In genomic region chr18:48519431-48520100, GRCh38 we compare ENCODE assay signal across 24 cellular contexts.
"Had no signal": no experiment of that assay in that cellular context is flagged by ENCODE, and none has a peak within 500 bp of the region (broad histone marks: within the 10 kb centered on the region; RNA-seq: fewer than 3 reads in every experiment).

No MANE protein-coding gene starts in this region.

- H3K4me1 Mint-ChIP-seq: naive thymus-derived CD8-positive, alpha-beta T cell; nephron progenitor cell; stimulated activated effector memory CD8-positive, alpha-beta T cell treated with anti-CD3 and anti-CD28 coated beads, Interleukin-12 subunit alpha, Interleukin-12 subunit beta, amount 100 ng/mL, for 72 hours had no signal

- H3K27ac Mint-ChIP-seq: endodermal cell; nephron progenitor cell; stimulated activated effector memory CD8-positive, alpha-beta T cell treated with anti-CD3 and anti-CD28 coated beads, Interleukin-12 subunit alpha, Interleukin-12 subunit beta, amount 100 ng/mL, for 72 hours had no signal

- H3K9me3 Mint-ChIP-seq: nephron progenitor cell; stimulated activated effector memory CD8-positive, alpha-beta T cell treated with anti-CD3 and anti-CD28 coated beads, Interleukin-12 subunit alpha, Interleukin-12 subunit beta, amount 100 ng/mL, for 72 hours had no signal

- FAIRE-seq: kidney had no signal

- H3K4me1 ChIP-seq: esophagus squamous epithelium, gastrocnemius medialis, left lung, prostate gland, right atrium auricular region, stomach, thyroid gland, vagina had no signal

- H3K36me3 Mint-ChIP-seq: naive thymus-derived CD8-positive, alpha-beta T cell; stimulated activated effector memory CD8-positive, alpha-beta T cell treated with anti-CD3 and anti-CD28 coated beads, Interleukin-12 subunit alpha, Interleukin-12 subunit beta, amount 100 ng/mL, for 72 hours had no signal

- H3K27me3 ChIP-seq: gastrocnemius medialis, left lung, right atrium auricular region, stomach, thyroid gland, vagina had no signal

- DNase-seq: effector CD8-positive, alpha-beta T cell; endodermal cell; erythroblast; esophagus squamous epithelium; gastrocnemius medialis; head of caudate nucleus; kidney; left cardiac atrium; left lung; naive thymus-derived CD8-positive, alpha-beta T cell; nephron progenitor cell; nucleus accumbens; stimulated activated CD4-positive, alpha-beta T cell treated with anti-CD3 and anti-CD28 coated beads, Interleukin-12 subunit alpha, Interleukin-12 subunit beta, amount 100 ng/mL, for 4 hours; stimulated activated CD4-positive, alpha-beta T cell treated with anti-CD3 and anti-CD28 coated beads, Interleukin-2, amount 100 ng/mL, for 24 hours; stimulated activated CD4-positive, alpha-beta T cell treated with anti-CD3 and anti-CD28 coated beads, Interleukin-4, amount 100 ng/mL, for 24 hours; stimulated activated naive CD4-positive, alpha-beta T cell treated with Interleukin-2 at 50 U/mL for 16 hours; stomach; thyroid gland; trophoblast cell had no signal

- H3K27ac ChIP-seq: esophagus squamous epithelium, gastrocnemius medialis, left lung, prostate gland, right atrium auricular region, stomach, thyroid gland, vagina had no signal

- H3K4me3 Mint-ChIP-seq: endodermal cell; naive thymus-derived CD8-positive, alpha-beta T cell; nephron progenitor cell; stimulated activated effector memory CD8-positive, alpha-beta T cell treated with anti-CD3 and anti-CD28 coated beads, Interleukin-12 subunit alpha, Interleukin-12 subunit beta, amount 100 ng/mL, for 72 hours had no signal

- ATAC-seq: gastrocnemius medialis; left cardiac atrium; left lung; naive thymus-derived CD8-positive, alpha-beta T cell; sciatic nerve; stimulated activated effector memory CD8-positive, alpha-beta T cell treated with anti-CD3 and anti-CD28 coated beads, Interleukin-12 subunit alpha, Interleukin-12 subunit beta, amount 100 ng/mL, for 72 hours had no signal
